In genomic region chr2:217960351-217960750, GRCh38 we compare ENCODE assay signal across 24 cellular contexts. TPM values are rescaled to one million over a fixed set of nuclear protein-coding genes. Genes with fewer than 3 reads are reported as not detected.
DNase-seq lines count a peak whose midpoint lies in the region; ATAC-seq and TF ChIP-seq lines count a peak whose summit lies in the region.
"Had no signal": no experiment of that assay in that cellular context is flagged by ENCODE, and none has a peak within 500 bp of the region (broad histone marks: within the 10 kb centered on the region; RNA-seq: fewer than 3 reads in every experiment).

No MANE protein-coding gene starts in this region.

- TF ChIP-seq CTCF in mesothelial cell of epicardium (IDR thresholded peaks at IDR 0.05; ENCODE audit: unreplicated experiment), result no peak
- no peak for TF ChIP-seq CTCF in sigmoid colon (IDR thresholded peaks at IDR 0.05)
- TF ChIP-seq CTCF in vagina (IDR thresholded peaks at IDR 0.05), result no peak
- no peak for TF ChIP-seq CTCF in PC-3 (conservative IDR thresholded peaks at IDR 0.05; ENCODE audit: low read depth, low read length)

- DNase-seq in activated effector memory CD4-positive, alpha-beta T cell treated with anti-CD3 and anti-CD28 coated beads, Interleukin-2, amount 50 U/mL, for 16 hours, result peak; percentile 47
- DNase-seq in activated effector memory CD4-positive, alpha-beta T cell treated with Interleukin-2 at 50 U/mL for 16 hours, result no peak
- DNase-seq in mesothelial cell of epicardium (ENCODE audit: low spot score in 2 of 2, unreplicated experiment in 2 of 2) (no peak), sigmoid colon (peak; percentile 69), vagina (ENCODE audit: extremely low spot score in 2 of 2) (no peak), D341Med (ENCODE audit: low spot score) (no peak), PC-3 (no peak)
- DNase-seq: activated CD8-positive, alpha-beta memory T cell treated with anti-CD3 and anti-CD28 coated beads, Interleukin-2, amount 50 U/mL, for 48 hours; activated gamma-delta T cell treated with Interleukin-2 at 50 U/mL for 16 hours; caudate nucleus; erythroblast; gastrocnemius medialis; HCEC 1CT; NCI-H1105 treated with DMSO at 0.1 percent for 48 hours; NCI-H2107; NCI-H510A; NK-92 treated with Interleukin-12 subunit alpha and Interleukin-12 subunit beta, amount 100 ng/mL, for 24 hours; psoas muscle; stimulated activated CD8-positive, alpha-beta memory T cell treated with anti-CD3 and anti-CD28 coated beads, Interleukin-4, amount 100 ng/mL, for 48 hours; T-helper 2 cell; WERI-Rb-1 had no signal

- H3K27me3 ChIP-seq in sigmoid colon (no peaks in the 10 kb centered on the region), vagina (no peaks in the 10 kb centered on the region), PC-3 (ENCODE audit: low read length) (peaks cover 68% of the 10 kb centered on the region)
- H3K27me3 ChIP-seq: gastrocnemius medialis had no signal

- H3K27ac Mint-ChIP-seq in mesothelial cell of epicardium, result peak overlapping the region; percentile 61
- H3K27ac Mint-ChIP-seq: natural killer cell treated with Interleukin-12 subunit alpha and Interleukin-12 subunit beta and Interleukin-15 and Interleukin-18, amount 100 ng/mL, for 72 hours had no signal

- no peak overlapping the region for H3K4me3 Mint-ChIP-seq in mesothelial cell of epicardium
- H3K4me3 Mint-ChIP-seq: natural killer cell treated with Interleukin-12 subunit alpha and Interleukin-12 subunit beta and Interleukin-15 and Interleukin-18, amount 100 ng/mL, for 72 hours had no signal

- H3K4me1 ChIP-seq in sigmoid colon (peaks cover 0 to 94% (median 88%) of the 10 kb centered on the region in 4 donors), vagina (peaks cover 93% of the 10 kb centered on the region), PC-3 (ENCODE audit: insufficient read depth, low read length) (no peaks in the 10 kb centered on the region)

- intact Hi-C loops in sigmoid colon (cut with DNase I), result no loop called here
- intact Hi-C loops in vagina (cut with DNase I), result no loop called here
- intact Hi-C loops in PC-3 (cut with micrococcal nuclease), result no loop called here

- H2AFZ ChIP-seq in PC-3 (ENCODE audit: low read length), result no peak overlapping the region

- TF ChIP-seq POLR2A in sigmoid colon (IDR thresholded peaks at IDR 0.05), result no peak
- no peak for TF ChIP-seq POLR2A in vagina (IDR thresholded peaks at IDR 0.05)

- 87% methylated on average over 4 of the region's 4 CpGs for WGBS in sigmoid colon, 2 donors

- peaks cover 4% of the 10 kb centered on the region for H3K36me3 Mint-ChIP-seq in mesothelial cell of epicardium
- H3K36me3 Mint-ChIP-seq: natural killer cell treated with Interleukin-12 subunit alpha and Interleukin-12 subunit beta and Interleukin-15 and Interleukin-18, amount 100 ng/mL, for 72 hours had no signal

- no peaks in the 10 kb centered on the region for H3K9me3 Mint-ChIP-seq in mesothelial cell of epicardium
- H3K9me3 Mint-ChIP-seq: natural killer cell treated with Interleukin-12 subunit alpha and Interleukin-12 subunit beta and Interleukin-15 and Interleukin-18, amount 100 ng/mL, for 72 hours had no signal

- no peaks in the 10 kb centered on the region for H3K9me3 ChIP-seq in sigmoid colon
- H3K9me3 ChIP-seq in vagina, result no peaks in the 10 kb centered on the region
- no peaks in the 10 kb centered on the region for H3K9me3 ChIP-seq in PC-3 (ENCODE audit: low read length)
- H3K9me3 ChIP-seq: gastrocnemius medialis, psoas muscle had no signal

- H3F3A ChIP-seq in PC-3 (ENCODE audit: low read length, unreplicated experiment), result no peaks in the 10 kb centered on the region

- CTCF ChIA-PET in PC-3 (lab: Charles Lee), result no interaction called here

- H4K20me1 ChIP-seq in PC-3 (ENCODE audit: low read length), result no peaks in the 10 kb centered on the region

- no peaks in the 10 kb centered on the region for H3K36me3 ChIP-seq in sigmoid colon
- H3K36me3 ChIP-seq in vagina, result no peaks in the 10 kb centered on the region
- H3K36me3 ChIP-seq in PC-3 (ENCODE audit: low read depth, low read length), result no peaks in the 10 kb centered on the region
- H3K36me3 ChIP-seq: gastrocnemius medialis, WERI-Rb-1 had no signal

- no peak for ATAC-seq in PC-3
- no peak for ATAC-seq in HG03354 (IDR thresholded peaks at IDR 0.05; ENCODE audit: poor library complexity, severe bottlenecking, unreplicated experiment)
- ATAC-seq: gastrocnemius medialis, psoas muscle had no signal

- no peaks in the 10 kb centered on the region for H3K79me2 ChIP-seq in PC-3 (ENCODE audit: low read length)

- H3K9me2 ChIP-seq in PC-3 (replicated peaks; ENCODE audit: low read length), result no peaks in the 10 kb centered on the region

- no peak overlapping the region for H3K4me2 ChIP-seq in PC-3 (ENCODE audit: low read length)

- no TSS peak for BruUV-seq in PC-3 (replicated peaks; lab: Mats Ljungman, UMichigan)

- no peak for TF ChIP-seq EP300 in sigmoid colon (IDR thresholded peaks at IDR 0.05)

- no peak overlapping the region for H3K9ac ChIP-seq in PC-3 (ENCODE audit: low read length)

- peaks cover 3% of the 10 kb centered on the region for H3K27me3 Mint-ChIP-seq in mesothelial cell of epicardium (ENCODE audit: low read depth)

- POLR2A ChIA-PET in PC-3 (lab: Charles Lee; ENCODE audit: unreplicated experiment), result no interaction called here

- H3K27ac ChIP-seq in sigmoid colon (peak overlapping the region; percentile 84 to 98 (median 96)), vagina (peak overlapping the region; percentile 59), PC-3 (ENCODE audit: low read length) (no peak overlapping the region)
- H3K27ac ChIP-seq: 22Rv1, gastrocnemius medialis, psoas muscle, WERI-Rb-1 had no signal

- H3K4me1 Mint-ChIP-seq in mesothelial cell of epicardium, result peaks cover 80% of the 10 kb centered on the region

- H3K4me3 ChIP-seq in sigmoid colon (no peak overlapping the region), vagina (no peak overlapping the region), PC-3 (ENCODE audit: low read length) (no peak overlapping the region)
- H3K4me3 ChIP-seq: gastrocnemius medialis, psoas muscle had no signal

RNA-seq across cellular contexts. Expression of gene TNS1, which starts 42.4 kb away (rescaled TPM):
- total RNA-seq in mesothelial cell of epicardium (116 to 130 TPM (median 117 TPM) in 3 replicates), sigmoid colon (1,000 to 10,000 TPM in 2 of 4 donors, 100 to 1,000 TPM in 2; 444 to 1,607 (median 968) TPM), vagina (216 TPM), PC-3 (2014; rRNA removed) (1.0 and 1.5 TPM in 2 replicates)
- 10 to 100 TPM in 2 of 3 donors, 1 to 10 TPM in 1; 3.7 to 57.2 (median 13.8) TPM for polyA plus RNA-seq in sigmoid colon

Comparison
In these comparisons a context has a peak if more than half of its experiments do, and no peak if none do; other contexts are left out.
1. DNase-seq: peak in activated effector memory CD4-positive, alpha-beta T cell treated with anti-CD3 and anti-CD28 coated beads, Interleukin-2, amount 50 U/mL, for 16 hours (single experiment) and sigmoid colon (single experiment); none in activated effector memory CD4-positive, alpha-beta T cell treated with Interleukin-2 at 50 U/mL for 16 hours (single experiment), mesothelial cell of epicardium (0 of 2), vagina (0 of 2), D341Med (single experiment) and PC-3 (single experiment).
2. RNA of gene TNS1, which starts 42.4 kb away (total RNA-seq): 444 to 1,607 TPM in sigmoid colon, 216 TPM in vagina (single experiment) and 116 to 130 TPM in mesothelial cell of epicardium; 1.0 to 1.5 TPM in PC-3; every median in the first group is over 10 times any median in the second.